Comparison of ENCODE assay signal across 26 cellular contexts in genomic region chr19:29429581-29429980, GRCh38.
"Had no signal": no experiment of that assay in that cellular context is flagged by ENCODE, and none has a peak within 500 bp of the region (broad histone marks: within the 10 kb centered on the region; RNA-seq: fewer than 3 reads in every experiment).

No MANE protein-coding gene starts in this region.

- H2AFZ ChIP-seq: parathyroid adenoma had no signal

- H3K27me3 ChIP-seq: ovary, right lobe of liver, thyroid gland, tibial nerve, upper lobe of left lung, vagina had no signal

- H3K9me3 ChIP-seq: ovary, prostate gland, right lobe of liver, sigmoid colon, thoracic aorta, thyroid gland, upper lobe of left lung, vagina had no signal

- ATAC-seq: naive thymus-derived CD8-positive, alpha-beta T cell; natural killer cell treated with Interleukin-12 subunit alpha and Interleukin-12 subunit beta and Interleukin-15 and Interleukin-18, amount 100 ng/mL, for 72 hours; right cardiac atrium; right lobe of liver; stimulated activated effector memory CD8-positive, alpha-beta T cell treated with anti-CD3 and anti-CD28 coated beads, Interleukin-12 subunit alpha, Interleukin-12 subunit beta, amount 100 ng/mL, for 72 hours; stimulated activated naive B cell treated with anti-CD40 and anti-IgM and Interleukin-4, amounts not matched to agents 10 μg/mL and 1 μg/mL and 100 μg/mL, for 72 hours had no signal

- H3K36me3 ChIP-seq: ovary, prostate gland, right lobe of liver, sigmoid colon, stomach, thoracic aorta, thyroid gland, tibial nerve, upper lobe of left lung, vagina had no signal

- H3K4me3 ChIP-seq: ovary, prostate gland, right lobe of liver, sigmoid colon, stomach, thoracic aorta, thyroid gland, tibial nerve, upper lobe of left lung, vagina had no signal

- H3K4me1 ChIP-seq: parathyroid adenoma, prostate gland, right lobe of liver, sigmoid colon, stomach, thyroid gland, tibial nerve, upper lobe of left lung, vagina had no signal

- FAIRE-seq: small intestine had no signal

- H3K9ac ChIP-seq: parathyroid adenoma had no signal

- DNase-seq: naive thymus-derived CD8-positive, alpha-beta T cell; nephron progenitor cell; occipital lobe; ovary; retina; right cardiac atrium; right lobe of liver; sigmoid colon; small intestine; stimulated activated CD4-positive, alpha-beta T cell treated with anti-CD3 and anti-CD28 coated beads, Interleukin-15, amount 100 ng/mL, for 24 hours; stimulated activated CD4-positive, alpha-beta T cell treated with anti-CD3 and anti-CD28 coated beads, Interleukin-2, amount 100 ng/mL, for 24 hours; stimulated activated CD4-positive, alpha-beta T cell treated with anti-CD3 and anti-CD28 coated beads, Interleukin-2, amount 100 ng/mL, for 48 hours; stimulated activated CD4-positive, alpha-beta T cell treated with anti-CD3 and anti-CD28 coated beads, Interleukin-4, amount 100 ng/mL, for 24 hours; stimulated activated naive B cell treated with anti-CD40 and anti-IgM and Interleukin-4, amounts not matched to agents 10 μg/mL and 1 μg/mL and 100 μg/mL, for 72 hours; stimulated activated naive CD4-positive, alpha-beta T cell treated with Interleukin-2 at 50 U/mL for 16 hours; stomach; thyroid gland; trophoblast cell; upper lobe of left lung had no signal

- H3K27ac ChIP-seq: ovary, parathyroid adenoma, prostate gland, right lobe of liver, sigmoid colon, stomach, thoracic aorta, thyroid gland, tibial nerve, upper lobe of left lung, vagina had no signal
